Comparison of ENCODE assay signal across 9 cellular contexts in genomic region chr2:20422679-20423271, GRCh38. TPM values are rescaled to one million over a fixed set of nuclear protein-coding genes. Genes with fewer than 3 reads are reported as not detected.
A peak's percentile ranks its signal among the peaks of the same experiment; 100 is the strongest.
DNase-seq lines count a peak whose midpoint lies in the region; ATAC-seq and TF ChIP-seq lines count a peak whose summit lies in the region.
"Had no signal": no experiment of that assay in that cellular context is flagged by ENCODE, and none has a peak within 500 bp of the region (broad histone marks: within the 10 kb centered on the region; RNA-seq: fewer than 3 reads in every experiment).

No MANE protein-coding gene starts in this region.

- no peaks in the 10 kb centered on the region for H3K9me3 Mint-ChIP-seq in natural killer cell
- no peaks in the 10 kb centered on the region for H3K9me3 Mint-ChIP-seq in natural killer cell treated with Interleukin-12 subunit alpha and Interleukin-12 subunit beta and Interleukin-15 and Interleukin-18, amount 100 ng/mL, for 72 hours
- H3K9me3 Mint-ChIP-seq in naive thymus-derived CD4-positive, alpha-beta T cell = no peaks in the 10 kb centered on the region
- H3K9me3 Mint-ChIP-seq: T-helper 1 cell treated with Interleukin-12 subunit alpha and Interleukin-12 subunit beta and Interleukin-4 antibody, amounts not matched to agents 30 μg/mL and 1 μg/mL, for 36 hours had no signal

- peaks cover 35 to 54% of the 10 kb centered on the region in 2 donors for H3K4me1 Mint-ChIP-seq in natural killer cell
- peaks cover 28 to 35% of the 10 kb centered on the region in 2 donors for H3K4me1 Mint-ChIP-seq in natural killer cell treated with Interleukin-12 subunit alpha and Interleukin-12 subunit beta and Interleukin-15 and Interleukin-18, amount 100 ng/mL, for 72 hours (ENCODE audit: low read depth in 2 of 2)
- peaks cover 9 to 24% (median 22%) of the 10 kb centered on the region in 7 donors for H3K4me1 Mint-ChIP-seq in naive thymus-derived CD4-positive, alpha-beta T cell

- peak overlapping the region; percentile 89 to 96 for H3K27ac Mint-ChIP-seq in natural killer cell
- H3K27ac Mint-ChIP-seq in natural killer cell treated with Interleukin-12 subunit alpha and Interleukin-12 subunit beta and Interleukin-15 and Interleukin-18, amount 100 ng/mL, for 72 hours = peak overlapping the region in 1 of 2 donors; percentile 99
- no peak overlapping the region for H3K27ac Mint-ChIP-seq in naive thymus-derived CD4-positive, alpha-beta T cell

- intact Hi-C loops in natural killer cell (cut with micrococcal nuclease) = no loop called here
- intact Hi-C loops in adrenal gland (cut with DNase I) = no loop called here
- intact Hi-C loops in uterus (cut with DNase I; ENCODE audit: low total_unique reads) = no loop called here
- intact Hi-C loops in naive thymus-derived CD4-positive, alpha-beta T cell (cut with micrococcal nuclease) = loop anchor here in 1 of 2 donors (5.0 kb wide), 1 partner anchor 180 kb away; no protein-coding TSS in a partner anchor

- H3K36me3 ChIP-seq in adrenal gland (replicated peaks in 1 of 2) (no peaks in the 10 kb centered on the region), uterus (no peaks in the 10 kb centered on the region)
- no peaks in the 10 kb centered on the region for H3K36me3 ChIP-seq in naive thymus-derived CD4-positive, alpha-beta T cell (ENCODE audit: control insufficient read depth in 2 of 3, insufficient read depth in 3 of 3, low read length in 3 of 3)

- CTCF ChIA-PET in naive thymus-derived CD4-positive, alpha-beta T cell (lab: Charles Lee) = no interaction called here

- no peak for DNase-seq in natural killer cell
- no peak for DNase-seq in natural killer cell treated with Interleukin-12 subunit alpha and Interleukin-12 subunit beta and Interleukin-15 and Interleukin-18, amount 100 ng/mL, for 72 hours (ENCODE audit: low spot score)
- DNase-seq in adrenal gland = peak in 2 of 7 donors; percentile 20 to 49
- peak; percentile 52 for DNase-seq in left kidney (ENCODE audit: low read depth, low spot score)
- peak in 1 of 2 donors; percentile 39 for DNase-seq in uterus
- no peak for DNase-seq in naive thymus-derived CD4-positive, alpha-beta T cell

- H3K27me3 Mint-ChIP-seq in natural killer cell (ENCODE audit: low read depth in 2 of 2) = no peaks in the 10 kb centered on the region
- H3K27me3 Mint-ChIP-seq in natural killer cell treated with Interleukin-12 subunit alpha and Interleukin-12 subunit beta and Interleukin-15 and Interleukin-18, amount 100 ng/mL, for 72 hours = no peaks in the 10 kb centered on the region
- peaks cover 0 to 19% (median 4%) of the 10 kb centered on the region in 5 donors for H3K27me3 Mint-ChIP-seq in naive thymus-derived CD4-positive, alpha-beta T cell

- TF ChIP-seq POLR2A in adrenal gland (IDR thresholded peaks at IDR 0.05) (no peak), uterus (IDR thresholded peaks at IDR 0.05) (no peak)

- H3K36me3 Mint-ChIP-seq in natural killer cell = no peaks in the 10 kb centered on the region
- no peaks in the 10 kb centered on the region for H3K36me3 Mint-ChIP-seq in natural killer cell treated with Interleukin-12 subunit alpha and Interleukin-12 subunit beta and Interleukin-15 and Interleukin-18, amount 100 ng/mL, for 72 hours
- no peaks in the 10 kb centered on the region for H3K36me3 Mint-ChIP-seq in naive thymus-derived CD4-positive, alpha-beta T cell

- peak overlapping the region in 3 of 5 donors; percentile 1 to 90 (median 70) for H3K27ac ChIP-seq in adrenal gland
- peak overlapping the region; percentile 58 to 66 for H3K27ac ChIP-seq in uterus
- H3K27ac ChIP-seq in naive thymus-derived CD4-positive, alpha-beta T cell (ENCODE audit: low read depth, low read length) = no peak overlapping the region

- no peak overlapping the region for H3K4me3 Mint-ChIP-seq in natural killer cell
- H3K4me3 Mint-ChIP-seq in natural killer cell treated with Interleukin-12 subunit alpha and Interleukin-12 subunit beta and Interleukin-15 and Interleukin-18, amount 100 ng/mL, for 72 hours = no peak overlapping the region
- no peak overlapping the region for H3K4me3 Mint-ChIP-seq in naive thymus-derived CD4-positive, alpha-beta T cell
- H3K4me3 Mint-ChIP-seq: T-helper 1 cell treated with Interleukin-12 subunit alpha and Interleukin-12 subunit beta and Interleukin-4 antibody, amounts not matched to agents 30 μg/mL and 1 μg/mL, for 36 hours had no signal

- H3K4me3 ChIP-seq in adrenal gland (no peak overlapping the region), uterus (no peak overlapping the region)
- H3K4me3 ChIP-seq in naive thymus-derived CD4-positive, alpha-beta T cell (ENCODE audit: low read length) = no peak overlapping the region

- POLR2A ChIA-PET in naive thymus-derived CD4-positive, alpha-beta T cell (lab: Charles Lee) = no interaction called here

- H3K27me3 ChIP-seq in adrenal gland (no peaks in the 10 kb centered on the region), uterus (no peaks in the 10 kb centered on the region)
- H3K27me3 ChIP-seq in naive thymus-derived CD4-positive, alpha-beta T cell (ENCODE audit: control insufficient read depth in 2 of 2, insufficient read depth in 2 of 2, low read length in 2 of 2) = no peaks in the 10 kb centered on the region

- no peak for ATAC-seq in natural killer cell
- ATAC-seq in natural killer cell treated with Interleukin-12 subunit alpha and Interleukin-12 subunit beta and Interleukin-15 and Interleukin-18, amount 100 ng/mL, for 72 hours = no peak
- no peak for ATAC-seq in HG03432 (IDR thresholded peaks at IDR 0.05; ENCODE audit: unreplicated experiment)
- no peak for ATAC-seq in naive thymus-derived CD4-positive, alpha-beta T cell
- no peak for ATAC-seq in HG02938 (IDR thresholded peaks at IDR 0.05; ENCODE audit: unreplicated experiment)

- WGBS in adrenal gland, 4 donors = 70 to 87% (median 82%) methylated on average over 5 to 7 of the region's 7 CpGs

- no peaks in the 10 kb centered on the region for H3K9me3 ChIP-seq in adrenal gland (replicated peaks in 1 of 3)
- H3K9me3 ChIP-seq in uterus = no peaks in the 10 kb centered on the region
- H3K9me3 ChIP-seq in naive thymus-derived CD4-positive, alpha-beta T cell (ENCODE audit: control insufficient read depth in 2 of 3, low read length in 3 of 3) = no peaks in the 10 kb centered on the region

- peaks cover 21 to 27% of the 10 kb centered on the region in 2 donors for H3K4me1 ChIP-seq in adrenal gland (replicated peaks in 1 of 2)
- H3K4me1 ChIP-seq in uterus = peaks cover 3 to 9% of the 10 kb centered on the region in 2 donors
- H3K4me1 ChIP-seq in naive thymus-derived CD4-positive, alpha-beta T cell (ENCODE audit: control insufficient read depth in 2 of 2, insufficient read depth in 2 of 2, low read length in 2 of 2) = peaks cover 7 to 10% of the 10 kb centered on the region in 2 donors

- TF ChIP-seq CTCF in natural killer cell (IDR thresholded peaks at IDR 0.05) = no peak
- no peak for TF ChIP-seq CTCF in adrenal gland (IDR thresholded peaks at IDR 0.05)
- no peak for TF ChIP-seq CTCF in uterus (IDR thresholded peaks at IDR 0.05)

RNA-seq across cellular contexts. Expression of gene RHOB, which starts 24.1 kb away (rescaled TPM):
- total RNA-seq in natural killer cell = 100 to 1,000 TPM in 1 of 3 donors, 10 to 100 TPM in 2; 50.8 to 222 (median 64.7) TPM
- total RNA-seq in natural killer cell treated with Interleukin-12 subunit alpha and Interleukin-12 subunit beta and Interleukin-15 and Interleukin-18, amount 100 ng/mL, for 72 hours = 10 to 100 TPM; 12.1 to 26.8 TPM
- 1,000 to 10,000 TPM in 2 of 8 donors, 100 to 1,000 TPM in 6; 299 to 1,281 (median 765) TPM for total RNA-seq in adrenal gland
- polyA plus RNA-seq in adrenal gland = 100 to 1,000 TPM; 130 to 271 (median 232) TPM
- total RNA-seq in uterus = 1,000 to 10,000 TPM in 1 of 4 donors, 100 to 1,000 TPM in 3; 242 to 1,280 (median 486) TPM
- total RNA-seq in naive thymus-derived CD4-positive, alpha-beta T cell = 100 to 1,000 TPM in 1 of 5 experiments, 10 to 100 TPM in 2, 1 to 10 TPM in 2; 2.5 to 244 (median 11.7) TPM
- under 1 TPM; 0.64 to 0.71 TPM for polyA plus RNA-seq in naive thymus-derived CD4-positive, alpha-beta T cell

Comparison
In these comparisons a context has a peak if more than half of its experiments do, and no peak if none do; other contexts are left out.
1. H3K27ac Mint-ChIP-seq: peak in natural killer cell (2 of 2); none in naive thymus-derived CD4-positive, alpha-beta T cell (0 of 9).